22 cellular contexts compared by ENCODE assay signal in the genomic region with DNA sequence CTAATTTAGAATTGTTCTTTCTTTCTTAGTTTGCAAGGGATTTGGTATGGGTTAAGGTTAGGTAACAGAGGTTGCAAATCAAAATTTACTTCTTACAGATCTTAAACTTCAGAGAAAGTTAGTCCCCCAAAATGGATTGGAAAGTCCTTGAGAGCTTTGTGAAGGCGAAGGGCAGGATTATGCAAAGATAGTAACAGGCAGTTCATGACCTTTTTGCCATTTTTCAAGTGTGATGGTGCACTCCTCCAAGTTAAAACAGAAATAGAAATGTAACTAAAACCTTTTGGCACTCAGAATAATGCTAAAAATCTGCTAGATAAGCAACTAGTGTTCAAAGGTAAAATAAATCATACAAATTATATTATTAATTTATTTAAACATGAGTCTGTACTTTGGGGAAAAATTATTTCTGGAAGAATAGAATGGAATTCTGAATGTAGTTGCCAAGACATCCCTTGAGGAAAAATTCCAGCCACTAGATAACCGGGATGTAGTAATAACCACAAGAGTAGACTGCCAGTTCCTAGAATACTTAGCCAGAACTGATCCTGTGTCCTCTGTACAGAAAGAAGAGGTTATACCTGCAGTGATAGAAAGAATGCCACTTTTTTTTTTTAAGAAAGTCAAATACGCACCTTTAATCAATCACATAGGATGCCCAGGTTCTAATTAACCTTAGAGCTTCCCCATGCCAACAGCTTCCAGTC. TPM values are rescaled to one million over a fixed set of nuclear protein-coding genes. Genes with fewer than 3 reads are reported as not detected.
"Had no signal": no experiment of that assay in that cellular context is flagged by ENCODE, and none has a peak within 500 bp of the region (broad histone marks: within the 10 kb centered on the region; RNA-seq: fewer than 3 reads in every experiment).

No MANE protein-coding gene starts in this region.

- ATAC-seq: activated CD8-positive, alpha-beta memory T cell treated with anti-CD3 and anti-CD28 coated beads, Interleukin-2, amount 10 ng/mL, durations not matched to agents 7 days and 5 days; T-helper 17 cell had no signal

- DNase-seq: activated B cell treated with CpG ODN at 0.5 μM for 24 hours; activated CD4-positive, alpha-beta T cell treated with anti-CD3 and anti-CD28 coated beads for 1 hour; activated CD4-positive, alpha-beta T cell treated with anti-CD3 and anti-CD28 coated beads, Interleukin-2, amount 10 ng/mL, durations not matched to agents 24 days and 14 days; activated CD4-positive, alpha-beta T cell treated with anti-CD3 and anti-CD28 coated beads, Interleukin-2, amount 50 U/mL, for 48 hours; activated CD8-positive, alpha-beta memory T cell treated with anti-CD3 and anti-CD28 coated beads, Interleukin-2, amount 10 ng/mL, durations not matched to agents 7 days and 5 days; activated effector memory CD4-positive, alpha-beta T cell treated with Interleukin-2 at 50 U/mL for 16 hours; activated naive CD4-positive, alpha-beta T cell; activated T-cell treated with anti-CD3 and anti-CD28 coated beads, Interleukin-2, amount 50 U/mL, for 24 hours; MG63; MV-4-11; NCI-H1105; NCI-H1436; NCI-H1694 treated with DMSO at 0.1 percent for 48 hours; NCI-H2029 treated with DMSO at 0.1 percent for 48 hours; NCI-H510A treated with DMSO at 0.1 percent for 48 hours; Peyer's patch; SHP77 treated with DMSO at 0.1 percent for 48 hours; T-helper 17 cell; T-helper 9 cell had no signal

- H3K27ac ChIP-seq: ascending aorta, Peyer's patch, RWPE1 had no signal

- H3K4me3 ChIP-seq: ascending aorta, MG63, Peyer's patch had no signal

- H3K27me3 ChIP-seq: ascending aorta, MG63, Peyer's patch had no signal

- H3K4me1 ChIP-seq: Peyer's patch had no signal

- H3K36me3 ChIP-seq: ascending aorta, MG63, Peyer's patch had no signal

- H3K9me3 ChIP-seq: ascending aorta, MG63, Peyer's patch had no signal

RNA-seq across cellular contexts. Expression of gene DAAM2, which starts 31.8 kb away (rescaled TPM):
- total RNA-seq: activated B cell treated with CpG ODN at 0.5 μM for 24 hours; activated CD4-positive, alpha-beta T cell treated with anti-CD3 and anti-CD28 coated beads, Interleukin-2, amount 10 ng/mL, durations not matched to agents 24 days and 14 days; activated CD8-positive, alpha-beta memory T cell treated with anti-CD3 and anti-CD28 coated beads, Interleukin-2, amount 10 ng/mL, durations not matched to agents 7 days and 5 days; activated T-helper 1 cell treated with anti-CD3 and anti-CD28 coated beads, Interleukin-12 subunit alpha, Interleukin-12 subunit beta, Interleukin-2, Interleukin-4 antibody, amounts not matched to agents 30 ng/mL and 10 ng/mL and 1 ng/mL, durations not matched to agents 14 hours and 24 hours and 36 hours; T-helper 17 cell had no signal

RNA-seq across cellular contexts. Expression of gene KIF6, which starts 35.2 kb away (rescaled TPM):
- total RNA-seq: activated B cell treated with CpG ODN at 0.5 μM for 24 hours; activated CD8-positive, alpha-beta memory T cell treated with anti-CD3 and anti-CD28 coated beads, Interleukin-2, amount 10 ng/mL, durations not matched to agents 7 days and 5 days had no signal
